Comparison of ENCODE assay signal across 26 cellular contexts in the genomic region with DNA sequence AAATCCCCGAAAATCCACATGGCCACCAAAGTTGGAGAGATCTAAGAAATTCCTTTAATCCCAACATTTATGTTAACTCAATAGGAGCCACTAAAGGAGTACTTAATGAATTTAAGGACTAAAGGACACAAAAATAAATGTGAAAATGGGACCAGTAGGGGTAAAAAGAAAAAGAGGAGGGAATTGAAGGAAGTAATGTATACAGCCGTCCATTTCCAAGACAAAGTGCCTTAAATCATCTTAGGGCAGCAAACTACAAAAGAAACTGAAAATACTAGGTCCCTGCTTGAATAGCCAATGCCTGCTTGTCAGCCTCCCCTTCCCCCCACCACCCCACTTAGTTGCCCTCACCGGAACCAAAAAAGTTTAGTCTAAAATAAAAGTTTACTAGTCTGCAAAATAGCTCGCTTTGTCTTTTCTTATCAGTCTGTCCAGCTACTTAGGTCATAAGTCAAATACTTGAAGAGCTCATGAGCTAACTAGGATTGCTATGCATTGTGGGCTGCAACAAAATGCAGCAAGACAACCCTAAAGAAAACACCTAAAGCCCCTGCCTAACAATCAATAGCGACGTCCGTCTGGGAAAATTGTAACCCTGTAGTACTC.
"Had no signal": no experiment of that assay in that cellular context is flagged by ENCODE, and none has a peak within 500 bp of the region (broad histone marks: within the 10 kb centered on the region; RNA-seq: fewer than 3 reads in every experiment).

No MANE protein-coding gene starts in this region.

- DNase-seq: activated CD4-positive, alpha-beta T cell treated with anti-CD3 and anti-CD28 coated beads for 48 hours; activated CD4-positive, alpha-beta T cell treated with anti-CD3 and anti-CD28 coated beads, Interleukin-2, amount 50 U/mL, for 4 hours; activated CD4-positive, CD25-positive, alpha-beta regulatory T cell treated with anti-CD3 and anti-CD28 coated beads, Interleukin-2, amount 50 U/mL, for 72 hours; activated CD8-positive, alpha-beta memory T cell treated with anti-CD3 and anti-CD28 coated beads, Interleukin-2, amount 50 U/mL, for 48 hours; activated CD8-positive, alpha-beta T cell treated with anti-CD3 and anti-CD28 coated beads, Interleukin-2, amount 10 ng/mL, durations not matched to agents 7 days and 5 days; activated naive CD4-positive, alpha-beta T cell treated with anti-CD3 and anti-CD28 coated beads, Interleukin-2, amount 50 U/mL, for 16 hours; activated naive CD8-positive, alpha-beta T cell treated with anti-CD3 and anti-CD28 coated beads, Interleukin-2, amount 10 ng/mL, durations not matched to agents 7 days and 5 days; activated T-cell treated with anti-CD3 and anti-CD28 coated beads, Interleukin-2, amount 50 U/mL, for 1 hour; amniotic stem cell; IMR-90; KG1; NCI-H1092; NCI-H1417; NCI-H1930; NCI-H2107; NCI-H2171 treated with DMSO at 0.1 percent for 48 hours; NCI-H226; NCI-H526 treated with DMSO at 0.1 percent for 48 hours; NK-92 treated with Interleukin-12 subunit alpha and Interleukin-12 subunit beta, amount 100 ng/mL, for 24 hours; Peyer's patch; Right ventricle myocardium superior had no signal

- H3K4me1 Mint-ChIP-seq: activated naive CD8-positive, alpha-beta T cell treated with anti-CD3 and anti-CD28 coated beads, Interleukin-2, amount 10 ng/mL, durations not matched to agents 7 days and 5 days had no signal

- H3K27me3 ChIP-seq: ascending aorta, Peyer's patch had no signal

- H3K27ac ChIP-seq: ascending aorta, Peyer's patch, RWPE1 had no signal

- H3K9me3 Mint-ChIP-seq: activated naive CD8-positive, alpha-beta T cell treated with anti-CD3 and anti-CD28 coated beads, Interleukin-2, amount 10 ng/mL, durations not matched to agents 7 days and 5 days; brain; T-helper 1 cell treated with Interleukin-12 subunit alpha and Interleukin-12 subunit beta and Interleukin-4 antibody, amounts not matched to agents 30 μg/mL and 1 μg/mL, for 36 hours; WTC11 had no signal

- H3K4me1 ChIP-seq: ascending aorta, Peyer's patch had no signal

- H3K4me3 Mint-ChIP-seq: activated CD8-positive, alpha-beta T cell treated with anti-CD3 and anti-CD28 coated beads, Interleukin-2, amount 10 ng/mL, durations not matched to agents 7 days and 5 days; activated naive CD8-positive, alpha-beta T cell treated with anti-CD3 and anti-CD28 coated beads, Interleukin-2, amount 10 ng/mL, durations not matched to agents 7 days and 5 days; brain; T-helper 1 cell treated with Interleukin-12 subunit alpha and Interleukin-12 subunit beta and Interleukin-4 antibody, amounts not matched to agents 30 μg/mL and 1 μg/mL, for 36 hours; WTC11 had no signal

- ATAC-seq: activated CD8-positive, alpha-beta T cell treated with anti-CD3 and anti-CD28 coated beads, Interleukin-2, amount 10 ng/mL, durations not matched to agents 7 days and 5 days had no signal

- H3K9me3 ChIP-seq: ascending aorta, Peyer's patch had no signal

- H3K27ac Mint-ChIP-seq: activated CD8-positive, alpha-beta T cell treated with anti-CD3 and anti-CD28 coated beads, Interleukin-2, amount 10 ng/mL, durations not matched to agents 7 days and 5 days; activated naive CD8-positive, alpha-beta T cell treated with anti-CD3 and anti-CD28 coated beads, Interleukin-2, amount 10 ng/mL, durations not matched to agents 7 days and 5 days; brain; T-helper 1 cell treated with Interleukin-12 subunit alpha and Interleukin-12 subunit beta and Interleukin-4 antibody, amounts not matched to agents 30 μg/mL and 1 μg/mL, for 36 hours; WTC11 had no signal

- H3K36me3 Mint-ChIP-seq: activated naive CD8-positive, alpha-beta T cell treated with anti-CD3 and anti-CD28 coated beads, Interleukin-2, amount 10 ng/mL, durations not matched to agents 7 days and 5 days; brain; WTC11 had no signal

- H3K4me3 ChIP-seq: ascending aorta, Peyer's patch had no signal

- H3K36me3 ChIP-seq: ascending aorta, Peyer's patch had no signal
